In the genomic region with DNA sequence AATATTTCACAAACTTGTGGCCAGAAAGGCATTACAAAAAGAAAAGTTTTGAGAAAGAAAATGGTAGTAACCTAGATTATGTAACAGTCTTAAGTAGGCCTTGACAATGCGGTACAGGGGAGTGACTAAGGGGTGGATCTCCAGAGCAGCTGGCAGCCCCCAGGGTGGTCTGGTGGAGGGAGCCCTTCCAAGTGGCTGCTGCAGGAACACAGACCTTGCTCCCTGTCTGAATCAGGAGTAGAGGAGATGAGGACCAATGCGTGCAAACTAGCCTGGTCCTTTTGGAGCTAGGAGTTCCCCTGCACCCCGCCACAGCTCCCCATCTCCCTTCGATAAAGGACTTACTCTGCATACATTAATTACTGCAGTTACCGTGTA, we compare ENCODE assay signal across 1 cellular context.
TF ChIP-seq lines count a peak whose summit lies in the region.

No MANE protein-coding gene starts in this region.

TF ChIP-seq in K562, 482 proteins besides CTCF, POLR2A, EP300 and RAD21 (continued from another document and continues in another):
- no peak for TF ChIP-seq HMGN3 (IDR thresholded peaks at IDR 0.05; ENCODE audit: borderline replicate concordance, extremely low read depth, insufficient read length, low read depth, low read length)
- TF ChIP-seq ZNF217 (CRISPR knock-in tag; IDR thresholded peaks at IDR 0.05): no peak
- TF ChIP-seq, protein P1, sequence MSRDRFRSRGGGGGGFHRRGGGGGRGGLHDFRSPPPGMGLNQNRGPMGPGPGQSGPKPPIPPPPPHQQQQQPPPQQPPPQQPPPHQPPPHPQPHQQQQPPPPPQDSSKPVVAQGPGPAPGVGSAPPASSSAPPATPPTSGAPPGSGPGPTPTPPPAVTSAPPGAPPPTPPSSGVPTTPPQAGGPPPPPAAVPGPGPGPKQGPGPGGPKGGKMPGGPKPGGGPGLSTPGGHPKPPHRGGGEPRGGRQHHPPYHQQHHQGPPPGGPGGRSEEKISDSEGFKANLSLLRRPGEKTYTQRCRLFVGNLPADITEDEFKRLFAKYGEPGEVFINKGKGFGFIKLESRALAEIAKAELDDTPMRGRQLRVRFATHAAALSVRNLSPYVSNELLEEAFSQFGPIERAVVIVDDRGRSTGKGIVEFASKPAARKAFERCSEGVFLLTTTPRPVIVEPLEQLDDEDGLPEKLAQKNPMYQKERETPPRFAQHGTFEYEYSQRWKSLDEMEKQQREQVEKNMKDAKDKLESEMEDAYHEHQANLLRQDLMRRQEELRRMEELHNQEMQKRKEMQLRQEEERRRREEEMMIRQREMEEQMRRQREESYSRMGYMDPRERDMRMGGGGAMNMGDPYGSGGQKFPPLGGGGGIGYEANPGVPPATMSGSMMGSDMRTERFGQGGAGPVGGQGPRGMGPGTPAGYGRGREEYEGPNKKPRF (IDR thresholded peaks at IDR 0.05; ENCODE audit: low read depth, low read length): no peak
- no peak for TF ChIP-seq CBX8 (IDR thresholded peaks at IDR 0.05; ENCODE audit: borderline replicate concordance, extremely low read depth, low read depth, low read length, poor library complexity, severe bottlenecking)
- no peak for TF ChIP-seq BRF1 (IDR thresholded peaks at IDR 0.05; ENCODE audit: borderline replicate concordance, extremely low read depth, insufficient read length)
- TF ChIP-seq ZFX (CRISPR knock-in tag; IDR thresholded peaks at IDR 0.05): peak; percentile 62
- TF ChIP-seq ZNF707 (CRISPR knock-in tag; conservative IDR thresholded peaks at IDR 0.05): no peak
- no peak for TF ChIP-seq CAMTA2 (CRISPR knock-in tag; conservative IDR thresholded peaks at IDR 0.05)
- TF ChIP-seq, protein P2, sequence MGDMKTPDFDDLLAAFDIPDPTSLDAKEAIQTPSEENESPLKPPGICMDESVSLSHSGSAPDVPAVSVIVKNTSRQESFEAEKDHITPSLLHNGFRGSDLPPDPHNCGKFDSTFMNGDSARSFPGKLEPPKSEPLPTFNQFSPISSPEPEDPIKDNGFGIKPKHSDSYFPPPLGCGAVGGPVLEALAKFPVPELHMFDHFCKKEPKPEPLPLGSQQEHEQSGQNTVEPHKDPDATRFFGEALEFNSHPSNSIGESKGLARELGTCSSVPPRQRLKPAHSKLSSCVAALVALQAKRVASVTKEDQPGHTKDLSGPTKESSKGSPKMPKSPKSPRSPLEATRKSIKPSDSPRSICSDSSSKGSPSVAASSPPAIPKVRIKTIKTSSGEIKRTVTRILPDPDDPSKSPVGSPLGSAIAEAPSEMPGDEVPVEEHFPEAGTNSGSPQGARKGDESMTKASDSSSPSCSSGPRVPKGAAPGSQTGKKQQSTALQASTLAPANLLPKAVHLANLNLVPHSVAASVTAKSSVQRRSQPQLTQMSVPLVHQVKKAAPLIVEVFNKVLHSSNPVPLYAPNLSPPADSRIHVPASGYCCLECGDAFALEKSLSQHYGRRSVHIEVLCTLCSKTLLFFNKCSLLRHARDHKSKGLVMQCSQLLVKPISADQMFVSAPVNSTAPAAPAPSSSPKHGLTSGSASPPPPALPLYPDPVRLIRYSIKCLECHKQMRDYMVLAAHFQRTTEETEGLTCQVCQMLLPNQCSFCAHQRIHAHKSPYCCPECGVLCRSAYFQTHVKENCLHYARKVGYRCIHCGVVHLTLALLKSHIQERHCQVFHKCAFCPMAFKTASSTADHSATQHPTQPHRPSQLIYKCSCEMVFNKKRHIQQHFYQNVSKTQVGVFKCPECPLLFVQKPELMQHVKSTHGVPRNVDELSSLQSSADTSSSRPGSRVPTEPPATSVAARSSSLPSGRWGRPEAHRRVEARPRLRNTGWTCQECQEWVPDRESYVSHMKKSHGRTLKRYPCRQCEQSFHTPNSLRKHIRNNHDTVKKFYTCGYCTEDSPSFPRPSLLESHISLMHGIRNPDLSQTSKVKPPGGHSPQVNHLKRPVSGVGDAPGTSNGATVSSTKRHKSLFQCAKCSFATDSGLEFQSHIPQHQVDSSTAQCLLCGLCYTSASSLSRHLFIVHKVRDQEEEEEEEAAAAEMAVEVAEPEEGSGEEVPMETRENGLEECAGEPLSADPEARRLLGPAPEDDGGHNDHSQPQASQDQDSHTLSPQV (IDR thresholded peaks at IDR 0.05): 0 out of 2 replicates have a peak, but pooled peaks have one; percentile 9
- TF ChIP-seq PURB (CRISPR knock-in tag; IDR thresholded peaks at IDR 0.05; ENCODE audit: low read depth): no peak
- TF ChIP-seq GABPB1 (CRISPR knock-in tag; IDR thresholded peaks at IDR 0.05): no peak
- TF ChIP-seq MAFF (IDR thresholded peaks at IDR 0.05; ENCODE audit: low read length): no peak
- no peak for TF ChIP-seq YBX1 (IDR thresholded peaks at IDR 0.05)
- no peak for TF ChIP-seq MEIS2 (IDR thresholded peaks at IDR 0.05; ENCODE audit: partially characterized antibody)
- TF ChIP-seq ZNF24 (IDR thresholded peaks at IDR 0.05): no peak
- TF ChIP-seq ZNF644 (tag; IDR thresholded peaks at IDR 0.05; ENCODE audit: low read depth): no peak
- TF ChIP-seq NR4A1 (CRISPR knock-in tag; IDR thresholded peaks at IDR 0.05): no peak
- no peak for TF ChIP-seq NR4A1 (tag; IDR thresholded peaks at IDR 0.05)
- TF ChIP-seq NFE2L1 (tag; IDR thresholded peaks at IDR 0.05; ENCODE audit: borderline replicate concordance, low read depth): no peak
- no peak for TF ChIP-seq ASH1L (IDR thresholded peaks at IDR 0.05; ENCODE audit: borderline replicate concordance, low read depth, partially characterized antibody)
- TF ChIP-seq, protein P3, sequence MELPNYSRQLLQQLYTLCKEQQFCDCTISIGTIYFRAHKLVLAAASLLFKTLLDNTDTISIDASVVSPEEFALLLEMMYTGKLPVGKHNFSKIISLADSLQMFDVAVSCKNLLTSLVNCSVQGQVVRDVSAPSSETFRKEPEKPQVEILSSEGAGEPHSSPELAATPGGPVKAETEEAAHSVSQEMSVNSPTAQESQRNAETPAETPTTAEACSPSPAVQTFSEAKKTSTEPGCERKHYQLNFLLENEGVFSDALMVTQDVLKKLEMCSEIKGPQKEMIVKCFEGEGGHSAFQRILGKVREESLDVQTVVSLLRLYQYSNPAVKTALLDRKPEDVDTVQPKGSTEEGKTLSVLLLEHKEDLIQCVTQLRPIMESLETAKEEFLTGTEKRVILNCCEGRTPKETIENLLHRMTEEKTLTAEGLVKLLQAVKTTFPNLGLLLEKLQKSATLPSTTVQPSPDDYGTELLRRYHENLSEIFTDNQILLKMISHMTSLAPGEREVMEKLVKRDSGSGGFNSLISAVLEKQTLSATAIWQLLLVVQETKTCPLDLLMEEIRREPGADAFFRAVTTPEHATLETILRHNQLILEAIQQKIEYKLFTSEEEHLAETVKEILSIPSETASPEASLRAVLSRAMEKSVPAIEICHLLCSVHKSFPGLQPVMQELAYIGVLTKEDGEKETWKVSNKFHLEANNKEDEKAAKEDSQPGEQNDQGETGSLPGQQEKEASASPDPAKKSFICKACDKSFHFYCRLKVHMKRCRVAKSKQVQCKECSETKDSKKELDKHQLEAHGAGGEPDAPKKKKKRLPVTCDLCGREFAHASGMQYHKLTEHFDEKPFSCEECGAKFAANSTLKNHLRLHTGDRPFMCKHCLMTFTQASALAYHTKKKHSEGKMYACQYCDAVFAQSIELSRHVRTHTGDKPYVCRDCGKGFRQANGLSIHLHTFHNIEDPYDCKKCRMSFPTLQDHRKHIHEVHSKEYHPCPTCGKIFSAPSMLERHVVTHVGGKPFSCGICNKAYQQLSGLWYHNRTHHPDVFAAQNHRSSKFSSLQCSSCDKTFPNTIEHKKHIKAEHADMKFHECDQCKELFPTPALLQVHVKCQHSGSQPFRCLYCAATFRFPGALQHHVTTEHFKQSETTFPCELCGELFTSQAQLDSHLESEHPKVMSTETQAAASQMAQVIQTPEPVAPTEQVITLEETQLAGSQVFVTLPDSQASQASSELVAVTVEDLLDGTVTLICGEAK (IDR thresholded peaks at IDR 0.05): no peak
- TF ChIP-seq, protein P3 (CRISPR knock-in tag; IDR thresholded peaks at IDR 0.05): no peak
- no peak for TF ChIP-seq RFX1 (IDR thresholded peaks at IDR 0.05)
- TF ChIP-seq, protein P4, sequence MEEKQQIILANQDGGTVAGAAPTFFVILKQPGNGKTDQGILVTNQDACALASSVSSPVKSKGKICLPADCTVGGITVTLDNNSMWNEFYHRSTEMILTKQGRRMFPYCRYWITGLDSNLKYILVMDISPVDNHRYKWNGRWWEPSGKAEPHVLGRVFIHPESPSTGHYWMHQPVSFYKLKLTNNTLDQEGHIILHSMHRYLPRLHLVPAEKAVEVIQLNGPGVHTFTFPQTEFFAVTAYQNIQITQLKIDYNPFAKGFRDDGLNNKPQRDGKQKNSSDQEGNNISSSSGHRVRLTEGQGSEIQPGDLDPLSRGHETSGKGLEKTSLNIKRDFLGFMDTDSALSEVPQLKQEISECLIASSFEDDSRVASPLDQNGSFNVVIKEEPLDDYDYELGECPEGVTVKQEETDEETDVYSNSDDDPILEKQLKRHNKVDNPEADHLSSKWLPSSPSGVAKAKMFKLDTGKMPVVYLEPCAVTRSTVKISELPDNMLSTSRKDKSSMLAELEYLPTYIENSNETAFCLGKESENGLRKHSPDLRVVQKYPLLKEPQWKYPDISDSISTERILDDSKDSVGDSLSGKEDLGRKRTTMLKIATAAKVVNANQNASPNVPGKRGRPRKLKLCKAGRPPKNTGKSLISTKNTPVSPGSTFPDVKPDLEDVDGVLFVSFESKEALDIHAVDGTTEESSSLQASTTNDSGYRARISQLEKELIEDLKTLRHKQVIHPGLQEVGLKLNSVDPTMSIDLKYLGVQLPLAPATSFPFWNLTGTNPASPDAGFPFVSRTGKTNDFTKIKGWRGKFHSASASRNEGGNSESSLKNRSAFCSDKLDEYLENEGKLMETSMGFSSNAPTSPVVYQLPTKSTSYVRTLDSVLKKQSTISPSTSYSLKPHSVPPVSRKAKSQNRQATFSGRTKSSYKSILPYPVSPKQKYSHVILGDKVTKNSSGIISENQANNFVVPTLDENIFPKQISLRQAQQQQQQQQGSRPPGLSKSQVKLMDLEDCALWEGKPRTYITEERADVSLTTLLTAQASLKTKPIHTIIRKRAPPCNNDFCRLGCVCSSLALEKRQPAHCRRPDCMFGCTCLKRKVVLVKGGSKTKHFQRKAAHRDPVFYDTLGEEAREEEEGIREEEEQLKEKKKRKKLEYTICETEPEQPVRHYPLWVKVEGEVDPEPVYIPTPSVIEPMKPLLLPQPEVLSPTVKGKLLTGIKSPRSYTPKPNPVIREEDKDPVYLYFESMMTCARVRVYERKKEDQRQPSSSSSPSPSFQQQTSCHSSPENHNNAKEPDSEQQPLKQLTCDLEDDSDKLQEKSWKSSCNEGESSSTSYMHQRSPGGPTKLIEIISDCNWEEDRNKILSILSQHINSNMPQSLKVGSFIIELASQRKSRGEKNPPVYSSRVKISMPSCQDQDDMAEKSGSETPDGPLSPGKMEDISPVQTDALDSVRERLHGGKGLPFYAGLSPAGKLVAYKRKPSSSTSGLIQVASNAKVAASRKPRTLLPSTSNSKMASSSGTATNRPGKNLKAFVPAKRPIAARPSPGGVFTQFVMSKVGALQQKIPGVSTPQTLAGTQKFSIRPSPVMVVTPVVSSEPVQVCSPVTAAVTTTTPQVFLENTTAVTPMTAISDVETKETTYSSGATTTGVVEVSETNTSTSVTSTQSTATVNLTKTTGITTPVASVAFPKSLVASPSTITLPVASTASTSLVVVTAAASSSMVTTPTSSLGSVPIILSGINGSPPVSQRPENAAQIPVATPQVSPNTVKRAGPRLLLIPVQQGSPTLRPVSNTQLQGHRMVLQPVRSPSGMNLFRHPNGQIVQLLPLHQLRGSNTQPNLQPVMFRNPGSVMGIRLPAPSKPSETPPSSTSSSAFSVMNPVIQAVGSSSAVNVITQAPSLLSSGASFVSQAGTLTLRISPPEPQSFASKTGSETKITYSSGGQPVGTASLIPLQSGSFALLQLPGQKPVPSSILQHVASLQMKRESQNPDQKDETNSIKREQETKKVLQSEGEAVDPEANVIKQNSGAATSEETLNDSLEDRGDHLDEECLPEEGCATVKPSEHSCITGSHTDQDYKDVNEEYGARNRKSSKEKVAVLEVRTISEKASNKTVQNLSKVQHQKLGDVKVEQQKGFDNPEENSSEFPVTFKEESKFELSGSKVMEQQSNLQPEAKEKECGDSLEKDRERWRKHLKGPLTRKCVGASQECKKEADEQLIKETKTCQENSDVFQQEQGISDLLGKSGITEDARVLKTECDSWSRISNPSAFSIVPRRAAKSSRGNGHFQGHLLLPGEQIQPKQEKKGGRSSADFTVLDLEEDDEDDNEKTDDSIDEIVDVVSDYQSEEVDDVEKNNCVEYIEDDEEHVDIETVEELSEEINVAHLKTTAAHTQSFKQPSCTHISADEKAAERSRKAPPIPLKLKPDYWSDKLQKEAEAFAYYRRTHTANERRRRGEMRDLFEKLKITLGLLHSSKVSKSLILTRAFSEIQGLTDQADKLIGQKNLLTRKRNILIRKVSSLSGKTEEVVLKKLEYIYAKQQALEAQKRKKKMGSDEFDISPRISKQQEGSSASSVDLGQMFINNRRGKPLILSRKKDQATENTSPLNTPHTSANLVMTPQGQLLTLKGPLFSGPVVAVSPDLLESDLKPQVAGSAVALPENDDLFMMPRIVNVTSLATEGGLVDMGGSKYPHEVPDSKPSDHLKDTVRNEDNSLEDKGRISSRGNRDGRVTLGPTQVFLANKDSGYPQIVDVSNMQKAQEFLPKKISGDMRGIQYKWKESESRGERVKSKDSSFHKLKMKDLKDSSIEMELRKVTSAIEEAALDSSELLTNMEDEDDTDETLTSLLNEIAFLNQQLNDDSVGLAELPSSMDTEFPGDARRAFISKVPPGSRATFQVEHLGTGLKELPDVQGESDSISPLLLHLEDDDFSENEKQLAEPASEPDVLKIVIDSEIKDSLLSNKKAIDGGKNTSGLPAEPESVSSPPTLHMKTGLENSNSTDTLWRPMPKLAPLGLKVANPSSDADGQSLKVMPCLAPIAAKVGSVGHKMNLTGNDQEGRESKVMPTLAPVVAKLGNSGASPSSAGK (IDR thresholded peaks at IDR 0.05): no peak; the same call in 1 of the 2 replicates
- TF ChIP-seq SLC30A9 (CRISPR knock-in tag; IDR thresholded peaks at IDR 0.05): no peak
- no peak for TF ChIP-seq RBBP5 (IDR thresholded peaks at IDR 0.05; ENCODE audit: borderline replicate concordance, insufficient read depth, low read length, poor library complexity, severe bottlenecking)
- TF ChIP-seq ZKSCAN3 (CRISPR knock-in tag; IDR thresholded peaks at IDR 0.05): no peak
- no peak for TF ChIP-seq SAFB (IDR thresholded peaks at IDR 0.05; ENCODE audit: borderline replicate concordance, low read depth, low read length)
